ENCODE assay signal across 15 cellular contexts in genomic region chr17:1402268-1402598, GRCh38.
"Had no signal": no experiment of that assay in that cellular context is flagged by ENCODE, and none has a peak within 500 bp of the region (broad histone marks: within the 10 kb centered on the region; RNA-seq: fewer than 3 reads in every experiment).

No MANE protein-coding gene starts in this region.

- H3K9me3 ChIP-seq: lower lobe of right lung, ovary, stomach, thyroid gland had no signal

- H3K27ac Mint-ChIP-seq: stimulated activated effector memory CD8-positive, alpha-beta T cell treated with anti-CD3 and anti-CD28 coated beads, Interleukin-12 subunit alpha, Interleukin-12 subunit beta, amount 100 ng/mL, for 72 hours had no signal

- H3K4me3 Mint-ChIP-seq: stimulated activated effector memory CD8-positive, alpha-beta T cell treated with anti-CD3 and anti-CD28 coated beads, Interleukin-12 subunit alpha, Interleukin-12 subunit beta, amount 100 ng/mL, for 72 hours had no signal

- H3K27me3 ChIP-seq: ovary, stomach, thyroid gland had no signal

- H3K36me3 ChIP-seq: lower lobe of right lung, ovary, stomach, thyroid gland had no signal

- H3K9me3 Mint-ChIP-seq: stimulated activated effector memory CD8-positive, alpha-beta T cell treated with anti-CD3 and anti-CD28 coated beads, Interleukin-12 subunit alpha, Interleukin-12 subunit beta, amount 100 ng/mL, for 72 hours had no signal

- H3K27me3 Mint-ChIP-seq: naive thymus-derived CD8-positive, alpha-beta T cell had no signal

- DNase-seq: dermis blood vessel endothelial cell; effector memory CD4-positive, alpha-beta T cell; erythroblast; head of caudate nucleus; naive thymus-derived CD8-positive, alpha-beta T cell; stimulated activated CD4-positive, alpha-beta T cell treated with anti-CD3 and anti-CD28 coated beads, Interleukin-2, amount 100 ng/mL, for 24 hours; stimulated activated CD4-positive, alpha-beta T cell treated with anti-CD3 and anti-CD28 coated beads, Interleukin-4, amount 100 ng/mL, for 24 hours; stimulated activated naive CD4-positive, alpha-beta T cell treated with Interleukin-2 at 50 U/mL for 16 hours; stomach; thyroid gland; trophoblast cell had no signal

- H3K27ac ChIP-seq: coronary artery, lower lobe of right lung, ovary, stomach, thyroid gland had no signal

- H3K4me3 ChIP-seq: coronary artery, lower lobe of right lung, ovary, stomach, thyroid gland had no signal
